In the genomic region with DNA sequence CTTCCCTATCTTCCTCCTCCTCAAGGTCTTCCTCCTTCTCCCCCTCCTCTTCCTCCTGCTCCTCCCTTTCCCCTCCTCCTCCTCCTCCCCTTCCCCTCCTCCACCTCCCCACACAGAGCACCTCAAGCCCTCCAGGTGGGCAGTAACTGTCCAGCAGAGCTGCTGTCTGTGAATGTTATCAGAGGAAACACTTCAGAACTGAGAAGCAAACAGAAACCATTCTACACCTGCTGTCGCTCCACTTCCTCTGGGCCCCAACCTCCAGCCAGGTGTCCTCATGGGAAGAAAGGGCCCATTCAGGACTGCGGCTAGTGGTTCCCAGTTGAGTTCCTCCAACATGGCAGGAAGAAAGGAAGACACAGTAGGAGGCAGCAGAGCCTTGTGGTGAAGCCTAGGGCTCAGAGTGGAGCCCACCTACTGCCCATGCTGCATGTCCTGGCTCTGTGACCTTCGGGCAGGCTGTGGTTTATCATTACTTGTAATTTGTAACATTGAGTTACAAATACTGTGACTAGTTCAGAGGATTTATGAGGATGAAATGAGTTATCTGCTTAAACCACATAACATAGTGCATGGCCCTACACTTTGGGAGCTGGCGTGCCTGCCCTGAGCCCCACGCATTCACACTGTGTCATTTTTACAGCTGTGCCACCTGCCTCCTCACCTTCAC, we compare ENCODE assay signal across 8 cellular contexts.
DNase-seq lines count a peak whose midpoint lies in the region; ATAC-seq and TF ChIP-seq lines count a peak whose summit lies in the region.

No MANE protein-coding gene starts in this region.

- H3K9me2 ChIP-seq in Loucy (replicated peaks; ENCODE audit: low read depth, low read length), result no peaks in the 10 kb centered on the region
- no peaks in the 10 kb centered on the region for H3K9me2 ChIP-seq in PC-9 (ENCODE audit: insufficient read depth)

- H3K27me3 ChIP-seq in Loucy (ENCODE audit: insufficient read depth, low read length, poor library complexity, severe bottlenecking) (no peaks in the 10 kb centered on the region), uterus (no peaks in the 10 kb centered on the region), PC-9 (ENCODE audit: insufficient read depth, low read depth) (peaks cover 89% of the 10 kb centered on the region), adrenal gland (no peaks in the 10 kb centered on the region)

- H4K20me1 ChIP-seq in Loucy (ENCODE audit: insufficient read depth, low read length, poor library complexity, severe bottlenecking) (no peaks in the 10 kb centered on the region), PC-9 (ENCODE audit: insufficient read depth) (no peaks in the 10 kb centered on the region)

- CTCF ChIA-PET in PC-9 (lab: Charles Lee), result interaction anchor here (0.7 kb wide), 1 partner anchor 21 kb away, joined by 15 read pairs; no protein-coding TSS in a partner anchor

- in situ Hi-C loops in GM13977 (cut with MboI; ENCODE audit: low pct_unique_long_range_greater_than_20kb, low sequenced_read_pairs, unreplicated experiment), result no loop called here

- H2AFZ ChIP-seq in Loucy (ENCODE audit: low read length) (no peak overlapping the region), PC-9 (no peak overlapping the region)

- H3K36me3 ChIP-seq in Loucy (ENCODE audit: insufficient read depth, low read length), result no peaks in the 10 kb centered on the region
- H3K36me3 ChIP-seq in uterus, result no peaks in the 10 kb centered on the region
- no peaks in the 10 kb centered on the region for H3K36me3 ChIP-seq in PC-9 (ENCODE audit: low read depth)
- no peaks in the 10 kb centered on the region for H3K36me3 ChIP-seq in adrenal gland (replicated peaks in 1 of 2)

- no peaks in the 10 kb centered on the region for H3K79me2 ChIP-seq in Loucy (ENCODE audit: insufficient read depth, low read length)
- no peaks in the 10 kb centered on the region for H3K79me2 ChIP-seq in PC-9 (ENCODE audit: low read depth)

- TF ChIP-seq CTCF in GM13977 (IDR thresholded peaks at IDR 0.05; ENCODE audit: extremely low read depth, insufficient read depth, missing control alignments) (peak; percentile 28), Loucy (conservative IDR thresholded peaks at IDR 0.05; ENCODE audit: low read length) (0 out of 2 replicates have a peak, but pooled peaks have one; percentile 15), uterus (IDR thresholded peaks at IDR 0.05) (no peak), PC-9 (conservative IDR thresholded peaks at IDR 0.05) (no peak), adrenal gland (IDR thresholded peaks at IDR 0.05) (no peak)

- H3K4me1 ChIP-seq in Loucy (ENCODE audit: insufficient read depth, low read length, poor library complexity, severe bottlenecking) (peaks cover 75% of the 10 kb centered on the region), uterus (no peaks in the 10 kb centered on the region), PC-9 (replicated peaks; ENCODE audit: insufficient read depth) (no peaks in the 10 kb centered on the region), adrenal gland (replicated peaks in 1 of 2) (peaks cover 10 to 11% of the 10 kb centered on the region in 2 donors)

- H3K9ac ChIP-seq in Loucy (ENCODE audit: low read depth, low read length, poor library complexity, severe bottlenecking), result peak overlapping the region; percentile 84

- DNase-seq in GM13977 (ENCODE audit: low spot score), result no peak
- peak; percentile 65 to 71 for DNase-seq in activated T-cell treated with anti-CD3 and anti-CD28 coated beads, Interleukin-2, amount 50 U/mL, for 48 hours
- no peak for DNase-seq in uterus
- no peak for DNase-seq in PC-9
- no peak for DNase-seq in T1000 (lab: John Stamatoyannopoulos, UW)
- DNase-seq in adrenal gland, result no peak

- H3K27ac ChIP-seq in uterus, result peak overlapping the region; percentile 24 to 45
- H3K27ac ChIP-seq in PC-9, result no peak overlapping the region
- H3K27ac ChIP-seq in adrenal gland, result peak overlapping the region in 2 of 5 donors; percentile 63 to 83

- peak overlapping the region; percentile 46 for H3K4me3 ChIP-seq in Loucy (ENCODE audit: low read length, poor library complexity, severe bottlenecking)
- no peak overlapping the region for H3K4me3 ChIP-seq in uterus
- H3K4me3 ChIP-seq in PC-9, result no peak overlapping the region
- H3K4me3 ChIP-seq in adrenal gland, result no peak overlapping the region

- H3K9me3 ChIP-seq in Loucy (ENCODE audit: insufficient read depth, low read depth, low read length) (peaks cover 4% of the 10 kb centered on the region; the same call in 1 of the 2 replicates), uterus (no peaks in the 10 kb centered on the region), PC-9 (ENCODE audit: insufficient read depth, low read depth) (no peaks in the 10 kb centered on the region), adrenal gland (replicated peaks in 1 of 3) (no peaks in the 10 kb centered on the region)

- WGBS in adrenal gland, 4 donors, result 75 to 87% (median 79%) methylated on average over 5 of the region's 5 CpGs

- intact Hi-C loops in uterus (cut with DNase I; ENCODE audit: low total_unique reads), result no loop called here
- intact Hi-C loops in PC-9 (cut with micrococcal nuclease; ENCODE audit: unreplicated experiment), result no loop called here
- intact Hi-C loops in adrenal gland (cut with DNase I), result loop anchor here in 1 of 2 donors (10.0 kb wide), 1 partner anchor 169 kb away; a partner anchor contains a TSS

- ATAC-seq in GM21447 (IDR thresholded peaks at IDR 0.05; ENCODE audit: unreplicated experiment), result peak; percentile 43

- peak overlapping the region; percentile 86 for H3K4me2 ChIP-seq in Loucy (ENCODE audit: low read depth, low read length, poor library complexity, severe bottlenecking)
- no peak overlapping the region for H3K4me2 ChIP-seq in PC-9

- peaks cover 17% of the 10 kb centered on the region for H3F3A ChIP-seq in Loucy (ENCODE audit: low read depth)
- H3F3A ChIP-seq in PC-9 (ENCODE audit: insufficient read depth, low read depth), result no peaks in the 10 kb centered on the region

- TF ChIP-seq POLR2A in uterus (IDR thresholded peaks at IDR 0.05), result no peak
- TF ChIP-seq POLR2A in adrenal gland (IDR thresholded peaks at IDR 0.05), result no peak

- BruUV-seq in PC-9 (replicated peaks; lab: Mats Ljungman, UMichigan), result no TSS peak

- POLR2A ChIA-PET in PC-9 (lab: Charles Lee; ENCODE audit: unreplicated experiment), result no interaction called here

Comparison
In these comparisons a context has a peak if more than half of its experiments do, and no peak if none do; other contexts are left out.
1. DNase-seq: peak in activated T-cell treated with anti-CD3 and anti-CD28 coated beads, Interleukin-2, amount 50 U/mL, for 48 hours (2 of 2); none in GM13977 (single experiment), uterus (0 of 2), PC-9 (0 of 2), T1000 (single experiment) and adrenal gland (0 of 7).
2. CTCF ChIP-seq: peak in GM13977 (single experiment) and Loucy (single experiment); none in uterus (0 of 4), PC-9 (single experiment) and adrenal gland (0 of 6).